In genomic region chr11:67635231-67635521, GRCh38 we compare ENCODE assay signal across 26 cellular contexts. TPM values are rescaled to one million over a fixed set of nuclear protein-coding genes. Genes with fewer than 3 reads are reported as not detected.
"Had no signal": no experiment of that assay in that cellular context is flagged by ENCODE, and none has a peak within 500 bp of the region (broad histone marks: within the 10 kb centered on the region; RNA-seq: fewer than 3 reads in every experiment).

No MANE protein-coding gene starts in this region.

- H3K36me3 ChIP-seq: heart right ventricle, stomach, suprapubic skin, tibial nerve had no signal

- H3K27ac ChIP-seq: heart right ventricle, stomach, suprapubic skin had no signal

- H3K27me3 Mint-ChIP-seq: activated T-cell treated with anti-CD3 and anti-CD28 coated beads, Interleukin-2, amount 50 U/mL, for 24 hours; memory B cell had no signal

- H3K4me1 Mint-ChIP-seq: activated T-helper 17 cell treated with anti-CD3 and anti-CD28 coated beads, Interleukin-2, amount 50 U/mL, for 72 hours had no signal

- H3K36me3 Mint-ChIP-seq: memory B cell; stimulated activated memory B cell treated with anti-CD40 and anti-IgM and Interleukin-4, amounts not matched to agents 10 μg/mL and 1 μg/mL and 100 μg/mL, for 72 hours; WTC11 had no signal

- H3K4me3 Mint-ChIP-seq: activated T-cell treated with anti-CD3 and anti-CD28 coated beads, Interleukin-2, amount 50 U/mL, for 24 hours; activated T-helper 17 cell treated with anti-CD3 and anti-CD28 coated beads, Interleukin-2, amount 50 U/mL, for 72 hours; memory B cell; nephron; stimulated activated memory B cell treated with anti-CD40 and anti-IgM and Interleukin-4, amounts not matched to agents 10 μg/mL and 1 μg/mL and 100 μg/mL, for 72 hours; WTC11 had no signal

- DNase-seq: activated naive CD4-positive, alpha-beta T cell treated with Interleukin-2 at 50 U/mL for 16 hours; activated T-cell treated with anti-CD3 and anti-CD28 coated beads, Interleukin-2, amount 50 U/mL, for 24 hours; amygdala; cortex of kidney; effector CD4-positive, alpha-beta T cell; erythroblast; foreskin fibroblast; occipital lobe; stimulated activated CD4-positive, alpha-beta T cell treated with anti-CD3 and anti-CD28 coated beads, Interleukin-15, amount 100 ng/mL, for 24 hours; stomach; T-helper 9 cell had no signal

- H3K4me3 ChIP-seq: heart right ventricle, smooth muscle cell, stomach, suprapubic skin, tibial nerve had no signal

- H3K27ac Mint-ChIP-seq: activated T-cell treated with anti-CD3 and anti-CD28 coated beads, Interleukin-2, amount 50 U/mL, for 24 hours; activated T-helper 17 cell treated with anti-CD3 and anti-CD28 coated beads, Interleukin-2, amount 50 U/mL, for 72 hours; memory B cell; nephron; stimulated activated memory B cell treated with anti-CD40 and anti-IgM and Interleukin-4, amounts not matched to agents 10 μg/mL and 1 μg/mL and 100 μg/mL, for 72 hours; WTC11 had no signal

- H3K9me3 ChIP-seq: heart right ventricle, stomach, suprapubic skin, tibial nerve had no signal

- H3K9me3 Mint-ChIP-seq: activated T-cell treated with anti-CD3 and anti-CD28 coated beads, Interleukin-2, amount 50 U/mL, for 24 hours; activated T-helper 17 cell treated with anti-CD3 and anti-CD28 coated beads, Interleukin-2, amount 50 U/mL, for 72 hours; memory B cell; nephron; stimulated activated memory B cell treated with anti-CD40 and anti-IgM and Interleukin-4, amounts not matched to agents 10 μg/mL and 1 μg/mL and 100 μg/mL, for 72 hours had no signal

RNA-seq across cellular contexts. Expression of gene TBX10, which starts 4.4 kb away (rescaled TPM):
- total RNA-seq: activated T-helper 17 cell treated with anti-CD3 and anti-CD28 coated beads, Interleukin-2, amount 50 U/mL, for 72 hours; bronchial epithelial cell; fibroblast of lung; lower leg skin; myocyte; occipital lobe; sciatic nerve; smooth muscle cell; stomach; suprapubic skin; T-helper 1 cell treated with Interleukin-12 subunit alpha and Interleukin-12 subunit beta and Interleukin-4 antibody, amounts not matched to agents 30 ng/mL and 1 ng/mL, for 36 hours; tibial nerve; WTC11 had no signal

RNA-seq across cellular contexts. Expression of gene ACY3, which starts 15.4 kb away (rescaled TPM):
- total RNA-seq: bronchial epithelial cell; fibroblast of lung; heart right ventricle; smooth muscle cell; suprapubic skin; T-helper 1 cell treated with Interleukin-12 subunit alpha and Interleukin-12 subunit beta and Interleukin-4 antibody, amounts not matched to agents 30 ng/mL and 1 ng/mL, for 36 hours; WTC11 had no signal

RNA-seq across cellular contexts. Expression of gene ALDH3B2, which starts 39.2 kb away (rescaled TPM):
- total RNA-seq: activated T-helper 17 cell treated with anti-CD3 and anti-CD28 coated beads, Interleukin-2, amount 50 U/mL, for 72 hours; fibroblast of lung; heart right ventricle; myocyte; occipital lobe; sciatic nerve; T-helper 1 cell treated with Interleukin-12 subunit alpha and Interleukin-12 subunit beta and Interleukin-4 antibody, amounts not matched to agents 30 ng/mL and 1 ng/mL, for 36 hours; tibial nerve had no signal
